26 cellular contexts compared by ENCODE assay signal in genomic region chr2:113973856-113974255, GRCh38.
"Had no signal": no experiment of that assay in that cellular context is flagged by ENCODE, and none has a peak within 500 bp of the region (broad histone marks: within the 10 kb centered on the region; RNA-seq: fewer than 3 reads in every experiment).

No MANE protein-coding gene starts in this region.

- H3K4me2 ChIP-seq: neural progenitor cell had no signal

- H3K4me3 ChIP-seq: esophagus muscularis mucosa, left ventricle myocardium inferior, lung, neural progenitor cell, sigmoid colon, upper lobe of right lung had no signal

- H3K9me3 ChIP-seq: esophagus muscularis mucosa, left ventricle myocardium inferior, sigmoid colon, upper lobe of right lung had no signal

- DNase-seq: activated CD4-positive, alpha-beta T cell treated with anti-CD3 and anti-CD28 coated beads for 1 hour; activated CD4-positive, alpha-beta T cell treated with anti-CD3 and anti-CD28 coated beads, Interleukin-2, amount 50 U/mL, for 1 hour; activated CD8-positive, alpha-beta T cell treated with anti-CD3 and anti-CD28 coated beads, Interleukin-2, amount 10 ng/mL, durations not matched to agents 7 days and 5 days; activated naive CD8-positive, alpha-beta T cell treated with anti-CD3 and anti-CD28 coated beads, Interleukin-2, amount 50 U/mL, for 24 hours; activated T-cell treated with anti-CD3 and anti-CD28 coated beads, Interleukin-2, amount 50 U/mL, for 48 hours; amygdala; endodermal cell; foreskin keratinocyte; left ventricle myocardium inferior; mesendoderm; natural killer cell; occipital lobe; sigmoid colon; small intestine; stimulated activated CD4-positive, alpha-beta T cell treated with anti-CD3 and anti-CD28 coated beads, Interleukin-4, amount 100 ng/mL, for 24 hours; stimulated activated naive CD8-positive, alpha-beta T cell treated with anti-CD3 and anti-CD28 coated beads, Interleukin-15, amount 100 ng/mL, for 72 hours; substantia nigra; T-helper 2 cell; upper lobe of right lung had no signal

- H3K9ac ChIP-seq: neural progenitor cell had no signal

- FAIRE-seq: islet of Langerhans, small intestine had no signal

- ATAC-seq: activated CD8-positive, alpha-beta memory T cell treated with anti-CD3 and anti-CD28 coated beads, Interleukin-2, amount 10 ng/mL, durations not matched to agents 7 days and 5 days; activated CD8-positive, alpha-beta T cell treated with anti-CD3 and anti-CD28 coated beads, Interleukin-2, amount 10 ng/mL, durations not matched to agents 7 days and 5 days; activated naive CD8-positive, alpha-beta T cell treated with anti-CD3 and anti-CD28 coated beads, Interleukin-2, amount 50 U/mL, for 24 hours; foreskin keratinocyte; natural killer cell; stimulated activated memory B cell treated with anti-CD40 and anti-IgM and Interleukin-4, amounts not matched to agents 10 μg/mL and 1 μg/mL and 100 μg/mL, for 72 hours; stimulated activated naive CD8-positive, alpha-beta T cell treated with anti-CD3 and anti-CD28 coated beads, Interleukin-15, amount 100 ng/mL, for 72 hours; upper lobe of right lung; WTC11 had no signal

- H3K27ac ChIP-seq: esophagus muscularis mucosa, foreskin keratinocyte, left ventricle myocardium inferior, neural progenitor cell, sigmoid colon, upper lobe of right lung had no signal

- H2AFZ ChIP-seq: neural progenitor cell had no signal

- H3K4me1 ChIP-seq: left ventricle myocardium inferior, sigmoid colon, upper lobe of right lung had no signal

- H3K36me3 ChIP-seq: neural progenitor cell had no signal

- H3K27me3 ChIP-seq: esophagus muscularis mucosa, foreskin keratinocyte, neural progenitor cell, sigmoid colon, upper lobe of right lung had no signal
